Comparison of ENCODE assay signal across 8 cellular contexts in the genomic region with DNA sequence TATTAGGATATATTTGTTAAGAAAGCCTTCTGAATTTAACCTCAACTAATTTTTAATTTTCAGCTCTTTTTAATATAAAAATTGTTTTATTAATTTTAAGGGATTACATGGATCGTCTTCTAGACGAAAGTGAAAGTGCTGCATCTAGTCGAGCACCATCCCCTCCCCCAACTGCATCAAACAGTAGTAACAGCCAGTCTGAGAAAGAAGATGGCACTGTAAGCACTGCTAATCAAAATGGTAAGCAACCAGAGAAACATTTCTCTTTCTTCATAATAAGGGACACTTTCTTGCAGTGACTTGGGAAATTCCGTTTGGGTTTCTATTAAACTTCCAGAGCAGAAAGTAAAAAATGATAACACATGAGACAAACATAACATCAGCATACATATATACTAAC. TPM values are rescaled to one million over a fixed set of nuclear protein-coding genes. Genes with fewer than 3 reads are reported as not detected.
A peak's percentile ranks its signal among the peaks of the same experiment; 100 is the strongest.
DNase-seq lines count a peak whose midpoint lies in the region; ATAC-seq and TF ChIP-seq lines count a peak whose summit lies in the region.

No MANE protein-coding gene starts in this region.

- peak; percentile 18 to 55 (median 34) for DNase-seq in CD4-positive, alpha-beta T cell
- DNase-seq in pons (ENCODE audit: low spot score) (peak; percentile 88), NAMALWA (ENCODE audit: low spot score) (no peak), NCI-H1105 (lab: John Stamatoyannopoulos, UW) (no peak), GF-D8 (lab: John Stamatoyannopoulos, UW) (no peak), HuH-7.5 (ENCODE audit: low spot score) (no peak)

- intact Hi-C loops in CD4-positive, alpha-beta T cell (cut with DNase I, micrococcal nuclease), result loop anchor here (5.0 kb wide), 3 partner anchors 71 to 441 kb away; a partner anchor contains a TSS

- H3K27me3 Mint-ChIP-seq in CD4-positive, alpha-beta T cell, result no peaks in the 10 kb centered on the region
- H3K27me3 Mint-ChIP-seq in T-helper 1 cell treated with Interleukin-12 subunit alpha and Interleukin-12 subunit beta and Interleukin-4 antibody, amounts not matched to agents 30 μg/mL and 1 μg/mL, for 36 hours (ENCODE audit: low read depth), result no peaks in the 10 kb centered on the region

- H3K9me3 Mint-ChIP-seq in CD4-positive, alpha-beta T cell, result no peaks in the 10 kb centered on the region
- no peaks in the 10 kb centered on the region for H3K9me3 Mint-ChIP-seq in T-helper 1 cell treated with Interleukin-12 subunit alpha and Interleukin-12 subunit beta and Interleukin-4 antibody, amounts not matched to agents 30 μg/mL and 1 μg/mL, for 36 hours

- peaks cover 93% of the 10 kb centered on the region for H3K36me3 Mint-ChIP-seq in CD4-positive, alpha-beta T cell (ENCODE audit: low read depth)
- H3K36me3 Mint-ChIP-seq in T-helper 1 cell treated with Interleukin-12 subunit alpha and Interleukin-12 subunit beta and Interleukin-4 antibody, amounts not matched to agents 30 μg/mL and 1 μg/mL, for 36 hours (ENCODE audit: low read depth), result peaks cover 39% of the 10 kb centered on the region

- peak overlapping the region; percentile 5 for H3K27ac ChIP-seq in CD4-positive, alpha-beta T cell (ENCODE audit: low read depth, low read length)
- no peak overlapping the region for H3K27ac ChIP-seq in duodenal mucosa (ENCODE audit: low read depth, low read length)

- CTCF ChIA-PET in CD4-positive, alpha-beta T cell (lab: Charles Lee), result interaction anchor here (0.6 to 1.3 kb wide), 3 partner anchors 9 to 230 kb away, joined by 3 to 6 read pairs (median 4); no protein-coding TSS in a partner anchor

- no peak for TF ChIP-seq CTCF in CD4-positive, alpha-beta T cell (IDR thresholded peaks at IDR 0.05)

- H3K36me3 ChIP-seq in duodenal mucosa (ENCODE audit: control insufficient read depth in 1 of 2, insufficient read depth in 2 of 2, low read length in 2 of 2), result peaks cover 23 to 48% of the 10 kb centered on the region in 2 donors

- peak overlapping the region; percentile 66 for H3K4me3 Mint-ChIP-seq in CD4-positive, alpha-beta T cell
- peak overlapping the region; percentile 73 for H3K4me3 Mint-ChIP-seq in T-helper 1 cell treated with Interleukin-12 subunit alpha and Interleukin-12 subunit beta and Interleukin-4 antibody, amounts not matched to agents 30 μg/mL and 1 μg/mL, for 36 hours

- H3K9me3 ChIP-seq in CD4-positive, alpha-beta T cell (ENCODE audit: control insufficient read depth, low read length), result no peaks in the 10 kb centered on the region
- H3K9me3 ChIP-seq in duodenal mucosa (ENCODE audit: control insufficient read depth in 1 of 2, low read length in 2 of 2), result no peaks in the 10 kb centered on the region

- H3K4me1 Mint-ChIP-seq in CD4-positive, alpha-beta T cell (ENCODE audit: low read depth), result peaks cover 40% of the 10 kb centered on the region
- peaks cover 22% of the 10 kb centered on the region for H3K4me1 Mint-ChIP-seq in T-helper 1 cell treated with Interleukin-12 subunit alpha and Interleukin-12 subunit beta and Interleukin-4 antibody, amounts not matched to agents 30 μg/mL and 1 μg/mL, for 36 hours (ENCODE audit: low read depth)

- H3K4me1 ChIP-seq in duodenal mucosa (ENCODE audit: control insufficient read depth in 1 of 2, insufficient read depth in 2 of 2, low read length in 2 of 2), result peaks cover 5 to 36% of the 10 kb centered on the region in 2 donors

- H3K27ac Mint-ChIP-seq in CD4-positive, alpha-beta T cell, result peak overlapping the region; percentile 89
- peak overlapping the region; percentile 83 for H3K27ac Mint-ChIP-seq in T-helper 1 cell treated with Interleukin-12 subunit alpha and Interleukin-12 subunit beta and Interleukin-4 antibody, amounts not matched to agents 30 μg/mL and 1 μg/mL, for 36 hours

- ATAC-seq in CD4-positive, alpha-beta T cell (ENCODE audit: poor library complexity), result peak; percentile 93

- no peaks in the 10 kb centered on the region for H3K27me3 ChIP-seq in CD4-positive, alpha-beta T cell (ENCODE audit: control insufficient read depth, insufficient read depth, low read length)
- no peaks in the 10 kb centered on the region for H3K27me3 ChIP-seq in duodenal mucosa (ENCODE audit: control insufficient read depth in 1 of 2, insufficient read depth in 2 of 2, low read length in 2 of 2)

- H3K4me3 ChIP-seq in duodenal mucosa (ENCODE audit: low read depth in 1 of 2, low read length in 2 of 2), result peak overlapping the region; percentile 30 to 46

- peak overlapping the region in 1 of 2 donors; percentile 21 for H3K9ac ChIP-seq in duodenal mucosa (ENCODE audit: low read depth in 1 of 2, low read length in 2 of 2)

- POLR2A ChIA-PET in CD4-positive, alpha-beta T cell (lab: Charles Lee), result interaction anchor here (0.6 to 1.9 kb wide), 12 partner anchors 8 to 437 kb away, joined by 3 to 12 read pairs (median 4); a partner anchor contains a TSS

RNA-seq across cellular contexts. Expression of a gene that starts 56.9 kb away (rescaled TPM):
- total RNA-seq in CD4-positive, alpha-beta T cell, result 100 to 1,000 TPM; 106 to 107 TPM

RNA-seq across cellular contexts. Expression of a gene that starts 57.0 kb away (rescaled TPM):
- total RNA-seq in CD4-positive, alpha-beta T cell, result 1 to 10 TPM; 5.0 to 8.8 TPM

Comparison
In these comparisons a context has a peak if more than half of its experiments do, and no peak if none do; other contexts are left out.
1. DNase-seq: peak in CD4-positive, alpha-beta T cell (10 of 10) and pons (single experiment); none in NAMALWA (single experiment), NCI-H1105 (single experiment), GF-D8 (single experiment) and HuH-7.5 (single experiment).